Comparison of ENCODE assay signal across 1 cellular context in genomic region chr2:111437288-111437990, GRCh38.
TF ChIP-seq lines count a peak whose summit lies in the region.
"Not testable (repeated sequence)": the region's sequence is repeated elsewhere in the genome, so short reads cannot be mapped to it uniquely, and the experiment has no call there.

No MANE protein-coding gene starts in this region.

TF ChIP-seq in HepG2, 621 proteins besides CTCF, POLR2A, EP300 and RAD21:
- TF ChIP-seq, protein P1, sequence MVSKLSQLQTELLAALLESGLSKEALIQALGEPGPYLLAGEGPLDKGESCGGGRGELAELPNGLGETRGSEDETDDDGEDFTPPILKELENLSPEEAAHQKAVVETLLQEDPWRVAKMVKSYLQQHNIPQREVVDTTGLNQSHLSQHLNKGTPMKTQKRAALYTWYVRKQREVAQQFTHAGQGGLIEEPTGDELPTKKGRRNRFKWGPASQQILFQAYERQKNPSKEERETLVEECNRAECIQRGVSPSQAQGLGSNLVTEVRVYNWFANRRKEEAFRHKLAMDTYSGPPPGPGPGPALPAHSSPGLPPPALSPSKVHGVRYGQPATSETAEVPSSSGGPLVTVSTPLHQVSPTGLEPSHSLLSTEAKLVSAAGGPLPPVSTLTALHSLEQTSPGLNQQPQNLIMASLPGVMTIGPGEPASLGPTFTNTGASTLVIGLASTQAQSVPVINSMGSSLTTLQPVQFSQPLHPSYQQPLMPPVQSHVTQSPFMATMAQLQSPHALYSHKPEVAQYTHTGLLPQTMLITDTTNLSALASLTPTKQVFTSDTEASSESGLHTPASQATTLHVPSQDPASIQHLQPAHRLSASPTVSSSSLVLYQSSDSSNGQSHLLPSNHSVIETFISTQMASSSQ (IDR thresholded peaks at IDR 0.05; ENCODE audit: low read depth), result 0 out of 2 replicates have a peak, but pooled peaks have one; percentile 39
- TF ChIP-seq, protein P1 (CRISPR knock-in tag; IDR thresholded peaks at IDR 0.05; ENCODE audit: borderline replicate concordance), result not testable (repeated sequence)
TF ChIP-seq in HepG2: peak in this region for 1; not testable (repeated sequence) for 620.
